Comparison of ENCODE assay signal across 17 cellular contexts in the genomic region with DNA sequence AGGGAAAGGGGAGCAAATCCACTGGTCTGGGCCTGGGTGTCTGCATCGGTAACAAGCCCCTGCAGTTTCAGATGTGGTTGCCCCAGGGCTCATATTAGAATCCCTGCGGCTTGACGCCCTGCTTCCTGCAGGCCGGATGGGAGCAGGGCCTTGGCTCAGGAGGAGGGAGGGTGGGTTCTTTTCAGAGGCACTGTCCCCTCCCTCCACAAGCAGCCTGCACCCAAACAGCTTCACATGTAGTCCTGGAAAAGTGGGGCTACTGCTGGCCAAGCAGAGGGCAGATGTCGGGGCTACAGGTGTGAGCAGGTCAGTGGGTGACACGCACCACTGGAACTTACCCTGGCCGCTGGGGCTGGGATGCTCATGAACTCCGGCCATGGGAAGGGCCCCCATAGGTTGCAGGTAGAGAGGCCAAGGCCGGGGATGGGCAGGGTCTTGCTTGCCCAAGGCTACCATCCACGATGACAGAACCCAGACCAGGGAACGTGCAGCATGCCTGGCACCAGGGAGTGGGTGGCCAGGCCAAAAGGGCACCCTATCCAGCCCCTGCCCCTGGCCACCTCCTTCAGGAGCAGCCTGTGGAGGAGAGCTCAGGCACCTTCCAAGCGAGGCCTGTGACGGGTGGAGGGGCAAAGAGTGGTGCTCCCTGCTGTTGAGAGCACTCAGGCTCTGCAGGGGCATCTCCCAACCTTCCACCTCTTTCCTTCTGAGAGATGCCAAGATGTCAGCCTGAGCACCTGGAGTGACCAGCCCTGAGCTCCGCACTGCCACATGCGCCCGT. TPM values are rescaled to one million over a fixed set of nuclear protein-coding genes. Genes with fewer than 3 reads are reported as not detected.
A peak's percentile ranks its signal among the peaks of the same experiment; 100 is the strongest.
DNase-seq lines count a peak whose midpoint lies in the region; ATAC-seq lines count a peak whose summit lies in the region.
"Had no signal": no experiment of that assay in that cellular context is flagged by ENCODE, and none has a peak within 500 bp of the region (broad histone marks: within the 10 kb centered on the region; RNA-seq: fewer than 3 reads in every experiment).

No MANE protein-coding gene starts in this region.

- peak overlapping the region; percentile 28 for H3K4me3 Mint-ChIP-seq in activated CD4-positive, alpha-beta T cell treated with anti-CD3 and anti-CD28 coated beads for 36 hours
- H3K4me3 Mint-ChIP-seq in activated CD4-positive, alpha-beta memory T cell treated with anti-CD3 and anti-CD28 coated beads for 36 hours: peak overlapping the region; percentile 23
- peak overlapping the region; percentile 53 to 70 for H3K4me3 Mint-ChIP-seq in effector memory CD8-positive, alpha-beta T cell
- H3K4me3 Mint-ChIP-seq: endodermal cell, neural progenitor cell had no signal

- no peaks in the 10 kb centered on the region for H3K9me3 Mint-ChIP-seq in activated CD4-positive, alpha-beta T cell treated with anti-CD3 and anti-CD28 coated beads for 36 hours (ENCODE audit: low read depth)
- peaks cover 4% of the 10 kb centered on the region for H3K9me3 Mint-ChIP-seq in activated CD4-positive, alpha-beta memory T cell treated with anti-CD3 and anti-CD28 coated beads for 36 hours
- no peaks in the 10 kb centered on the region for H3K9me3 Mint-ChIP-seq in effector memory CD8-positive, alpha-beta T cell
- H3K9me3 Mint-ChIP-seq: endodermal cell, neural progenitor cell had no signal

- POLR2A ChIA-PET in activated CD4-positive, alpha-beta T cell treated with anti-CD3 and anti-CD28 coated beads for 36 hours (lab: Charles Lee): interaction anchor here (0.8 to 6.5 kb wide), 6 partner anchors 9 to 208 kb away, joined by 3 to 58 read pairs (median 5); a partner anchor contains a TSS
- POLR2A ChIA-PET in activated CD4-positive, alpha-beta memory T cell treated with anti-CD3 and anti-CD28 coated beads for 36 hours (lab: Charles Lee): interaction anchor here (0.7 to 4.4 kb wide), 7 partner anchors 14 to 415 kb away, joined by 3 to 54 read pairs (median 3); a partner anchor contains a TSS

- peaks cover 29% of the 10 kb centered on the region for H3K4me1 Mint-ChIP-seq in activated CD4-positive, alpha-beta T cell treated with anti-CD3 and anti-CD28 coated beads for 36 hours
- peaks cover 41% of the 10 kb centered on the region for H3K4me1 Mint-ChIP-seq in activated CD4-positive, alpha-beta memory T cell treated with anti-CD3 and anti-CD28 coated beads for 36 hours (ENCODE audit: low read depth)
- peaks cover 8 to 14% of the 10 kb centered on the region in 2 donors for H3K4me1 Mint-ChIP-seq in effector memory CD8-positive, alpha-beta T cell (ENCODE audit: low read depth in 2 of 2)
- H3K4me1 Mint-ChIP-seq: neural progenitor cell had no signal

- CTCF ChIA-PET in activated CD4-positive, alpha-beta T cell treated with anti-CD3 and anti-CD28 coated beads for 36 hours (lab: Charles Lee): interaction anchor here (0.6 to 6.8 kb wide), 19 partner anchors 12 to 248 kb away, joined by 3 to 95 read pairs (median 5); a partner anchor contains a TSS
- CTCF ChIA-PET in activated CD4-positive, alpha-beta memory T cell treated with anti-CD3 and anti-CD28 coated beads for 36 hours (lab: Charles Lee): interaction anchor here (0.7 to 4.8 kb wide), 31 partner anchors 9 to 249 kb away, joined by 3 to 74 read pairs (median 6); a partner anchor contains a TSS

- peak overlapping the region; percentile 75 for H3K27ac Mint-ChIP-seq in activated CD4-positive, alpha-beta T cell treated with anti-CD3 and anti-CD28 coated beads for 36 hours
- peak overlapping the region; percentile 81 for H3K27ac Mint-ChIP-seq in activated CD4-positive, alpha-beta memory T cell treated with anti-CD3 and anti-CD28 coated beads for 36 hours
- peak overlapping the region; percentile 65 to 89 for H3K27ac Mint-ChIP-seq in effector memory CD8-positive, alpha-beta T cell
- H3K27ac Mint-ChIP-seq: endodermal cell, neural progenitor cell had no signal

- peaks cover 37 to 47% (median 43%) of the 10 kb centered on the region in 11 experiments for H3K36me3 ChIP-seq in BLaER1 treated with 17β-estradiol and CSF1 and Interleukin-3, amounts not matched to agents 10 nM and 100 nM
- H3K36me3 ChIP-seq: neural progenitor cell had no signal

- peak; percentile 47 for DNase-seq in activated CD4-positive, alpha-beta T cell treated with anti-CD3 and anti-CD28 coated beads for 36 hours
- DNase-seq in activated CD4-positive, alpha-beta T cell treated with anti-CD3 and anti-CD28 coated beads, Interleukin-2, amount 50 U/mL, for 4 hours: no peak
- peak; percentile 42 for DNase-seq in activated CD4-positive, alpha-beta memory T cell treated with anti-CD3 and anti-CD28 coated beads for 36 hours
- DNase-seq in effector memory CD8-positive, alpha-beta T cell: no peak
- no peak for DNase-seq in iPS-NIHi11 (ENCODE audit: low spot score)
- no peak for DNase-seq in NOMO-1 treated with DMSO at 0.1 percent for 48 hours (lab: John Stamatoyannopoulos, UW; ENCODE audit: unreplicated experiment)
- DNase-seq: cerebellar nuclear complex, Karpas-422 had no signal

- H4K20me1 ChIP-seq in BLaER1 treated with 17β-estradiol and CSF1 and Interleukin-3, amounts not matched to agents 10 nM and 100 nM: peaks cover 55 to 69% (median 59%) of the 10 kb centered on the region in 11 experiments

- peak; percentile 2 for ATAC-seq in activated CD4-positive, alpha-beta T cell treated with anti-CD3 and anti-CD28 coated beads for 36 hours
- no peak for ATAC-seq in effector memory CD8-positive, alpha-beta T cell (replicated peaks)
- ATAC-seq in GM19023 (IDR thresholded peaks at IDR 0.05; ENCODE audit: unreplicated experiment): no peak

- no peaks in the 10 kb centered on the region for H3K9me3 ChIP-seq in BLaER1 treated with 17β-estradiol and CSF1 and Interleukin-3, amounts not matched to agents 10 nM and 100 nM (replicated peaks in 1 of 11)
- H3K9me3 ChIP-seq: heart right ventricle, Peyer's patch had no signal

- peaks cover 22% of the 10 kb centered on the region for H3K36me3 Mint-ChIP-seq in activated CD4-positive, alpha-beta T cell treated with anti-CD3 and anti-CD28 coated beads for 36 hours (ENCODE audit: low read depth)
- peaks cover 29% of the 10 kb centered on the region for H3K36me3 Mint-ChIP-seq in activated CD4-positive, alpha-beta memory T cell treated with anti-CD3 and anti-CD28 coated beads for 36 hours
- peaks cover 53% of the 10 kb centered on the region for H3K36me3 Mint-ChIP-seq in effector memory CD8-positive, alpha-beta T cell (ENCODE audit: insufficient read depth)
- H3K36me3 Mint-ChIP-seq: neural progenitor cell had no signal

- no peaks in the 10 kb centered on the region for H3K27me3 ChIP-seq in BLaER1 treated with 17β-estradiol and CSF1 and Interleukin-3, amounts not matched to agents 10 nM and 100 nM
- H3K27me3 ChIP-seq: heart right ventricle, neural progenitor cell, Peyer's patch had no signal

- peaks cover 37 to 71% (median 66%) of the 10 kb centered on the region in 10 experiments for H3K4me1 ChIP-seq in BLaER1 treated with 17β-estradiol and CSF1 and Interleukin-3, amounts not matched to agents 10 nM and 100 nM
- H3K4me1 ChIP-seq: neural progenitor cell had no signal

- intact Hi-C loops in activated CD4-positive, alpha-beta T cell treated with anti-CD3 and anti-CD28 coated beads for 36 hours (cut with DNase I, micrococcal nuclease): loop anchor here in 1 of 2 experiments (2.0 to 5.0 kb wide), 2 partner anchors 15 to 146 kb away; no protein-coding TSS in a partner anchor
- intact Hi-C loops in activated CD4-positive, alpha-beta memory T cell treated with anti-CD3 and anti-CD28 coated beads for 36 hours (cut with micrococcal nuclease): loop anchor here (5.0 kb wide), 1 partner anchor 46 kb away; a partner anchor contains a TSS

- H3K4me2 ChIP-seq in BLaER1 treated with 17β-estradiol and CSF1 and Interleukin-3, amounts not matched to agents 10 nM and 100 nM: peak overlapping the region; percentile 57 to 95 (median 86)
- H3K4me2 ChIP-seq: neural progenitor cell had no signal

- no peak overlapping the region for H3K4me3 ChIP-seq in BLaER1 treated with 17β-estradiol and CSF1 and Interleukin-3, amounts not matched to agents 10 nM and 100 nM
- H3K4me3 ChIP-seq: neural progenitor cell, Peyer's patch had no signal

- H3K27ac ChIP-seq in BLaER1 treated with 17β-estradiol and CSF1 and Interleukin-3, amounts not matched to agents 10 nM and 100 nM: 0 out of 22 replicates have a peak overlapping the region, but pooled peaks of 1 of the 11 experiments have one; percentile 37
- H3K27ac ChIP-seq: C4-2B, neural progenitor cell had no signal

- H3K27me3 Mint-ChIP-seq in activated CD4-positive, alpha-beta T cell treated with anti-CD3 and anti-CD28 coated beads for 36 hours: no peaks in the 10 kb centered on the region
- H3K27me3 Mint-ChIP-seq in activated CD4-positive, alpha-beta memory T cell treated with anti-CD3 and anti-CD28 coated beads for 36 hours: peaks cover 1% of the 10 kb centered on the region
- no peaks in the 10 kb centered on the region for H3K27me3 Mint-ChIP-seq in effector memory CD8-positive, alpha-beta T cell

- peak overlapping the region in 8 of 11 experiments; percentile 9 to 58 (median 45); a peak in 12 of 22 replicates for H3K9ac ChIP-seq in BLaER1 treated with 17β-estradiol and CSF1 and Interleukin-3, amounts not matched to agents 10 nM and 100 nM
- H3K9ac ChIP-seq: neural progenitor cell had no signal

RNA-seq across cellular contexts. Expression of a gene that starts 16.8 kb away (rescaled TPM):
- total RNA-seq in activated CD4-positive, alpha-beta T cell treated with anti-CD3 and anti-CD28 coated beads for 36 hours: 100 to 1,000 TPM; 179 to 191 TPM
- total RNA-seq in activated CD4-positive, alpha-beta memory T cell treated with anti-CD3 and anti-CD28 coated beads for 36 hours: 100 to 1,000 TPM; 260 to 266 TPM

RNA-seq across cellular contexts. Expression of a gene that starts 48.2 kb away (rescaled TPM):
- total RNA-seq in activated CD4-positive, alpha-beta T cell treated with anti-CD3 and anti-CD28 coated beads for 36 hours: under 1 TPM; 0.33 to 0.41 TPM
- 1 to 10 TPM in 1 of 2 experiments, under 1 TPM in 1; 0.87 to 1.1 TPM for total RNA-seq in activated CD4-positive, alpha-beta memory T cell treated with anti-CD3 and anti-CD28 coated beads for 36 hours
- total RNA-seq: endodermal cell, mesenteric fat pad, urinary bladder had no signal

Comparison
In these comparisons a context has a peak if more than half of its experiments do, and no peak if none do; other contexts are left out.
1. DNase-seq: peak in activated CD4-positive, alpha-beta T cell treated with anti-CD3 and anti-CD28 coated beads for 36 hours (single experiment) and activated CD4-positive, alpha-beta memory T cell treated with anti-CD3 and anti-CD28 coated beads for 36 hours (single experiment); none in activated CD4-positive, alpha-beta T cell treated with anti-CD3 and anti-CD28 coated beads, Interleukin-2, amount 50 U/mL, for 4 hours (0 of 2), effector memory CD8-positive, alpha-beta T cell (0 of 3), iPS-NIHi11 (single experiment) and NOMO-1 treated with DMSO at 0.1 percent for 48 hours (single experiment).
2. Peak in every context shown above with its lines, with median percentiles within 50 percentile points of each other: H3K27ac Mint-ChIP-seq and H3K4me3 Mint-ChIP-seq.